In genomic region chr3:8113649-8114048, GRCh38 we compare ENCODE assay signal across 21 cellular contexts.
A peak's percentile ranks its signal among the peaks of the same experiment; 100 is the strongest.
DNase-seq lines count a peak whose midpoint lies in the region; ATAC-seq and TF ChIP-seq lines count a peak whose summit lies in the region.
"Had no signal": no experiment of that assay in that cellular context is flagged by ENCODE, and none has a peak within 500 bp of the region (broad histone marks: within the 10 kb centered on the region; RNA-seq: fewer than 3 reads in every experiment).

No MANE protein-coding gene starts in this region.

- peaks cover 13% of the 10 kb centered on the region; the same call in 1 of the 2 replicates for H3K4me1 ChIP-seq in H9 (ENCODE audit: insufficient read depth, low read length)
- peaks cover 14% of the 10 kb centered on the region for H3K4me1 ChIP-seq in mesendoderm (ENCODE audit: control insufficient read depth, low read depth, low read length)

- H3K14ac ChIP-seq in H9 (ENCODE audit: insufficient read depth, low read length): no peak overlapping the region

- WGBS in H9 (ENCODE audit: extremely low coverage, insufficient read length, low lambda C conversion rate): no CpG with 5 or more reads among the region's 5 CpGs
- no CpG with 5 or more reads among the region's 5 CpGs for WGBS in mesendoderm (ENCODE audit: extremely low coverage, insufficient coverage, low lambda C conversion rate)

- H3K9ac ChIP-seq in H9 (ENCODE audit: extremely low read depth, insufficient read length, low read length) (no peak overlapping the region), mesendoderm (ENCODE audit: low read length) (no peak overlapping the region)

- no peak overlapping the region for H3K23ac ChIP-seq in H9 (ENCODE audit: insufficient read length, low read depth, low read length)
- no peak overlapping the region for H3K23ac ChIP-seq in mesendoderm (ENCODE audit: low read length)

- H3K9me3 Mint-ChIP-seq in H9 (peaks cover 0 to 2% of the 10 kb centered on the region in 2 experiments; a peak in 1 of 5 replicates), WTC11 (peaks cover 14% of the 10 kb centered on the region)

- H3K27me3 ChIP-seq in H9 (ENCODE audit: insufficient read depth, low read length) (no peaks in the 10 kb centered on the region), mesendoderm (ENCODE audit: insufficient read depth, low read length, poor library complexity) (no peaks in the 10 kb centered on the region)

- H4K20me1 ChIP-seq in H9 (ENCODE audit: control insufficient read depth, insufficient read depth, insufficient read length): no peaks in the 10 kb centered on the region

- H3K23me2 ChIP-seq in H9 (ENCODE audit: insufficient read length, low read depth, low read length, poor library complexity, severe bottlenecking): no peaks in the 10 kb centered on the region

- H3K79me2 ChIP-seq in H9 (ENCODE audit: insufficient read depth, low read length): no peaks in the 10 kb centered on the region
- no peaks in the 10 kb centered on the region for H3K79me2 ChIP-seq in mesendoderm (ENCODE audit: control insufficient read depth, insufficient read depth, low read length)

- no peak overlapping the region for H3T11ph ChIP-seq in H9 (ENCODE audit: low read length)

- H4K5ac ChIP-seq in H9 (ENCODE audit: insufficient read length, low read depth, low read length) (no peak overlapping the region), mesendoderm (ENCODE audit: low read length) (no peak overlapping the region)

- no peak overlapping the region for H2AFZ ChIP-seq in H9 (ENCODE audit: low read length)

- peak; percentile 0 for DNase-seq in NCI-H748 (lab: John Stamatoyannopoulos, UW; ENCODE audit: unreplicated experiment)
- DNase-seq in NCI-H748 treated with DMSO at 0.1 percent for 48 hours (lab: John Stamatoyannopoulos, UW): no peak
- DNase-seq in H9: peak; percentile 47
- DNase-seq in WTC11 (ENCODE audit: low spot score): no peak
- DNase-seq in mesendoderm: peak; percentile 91
- no peak for DNase-seq in cerebellar cortex (ENCODE audit: low spot score)
- DNase-seq: Calu3, DMS153, GOT3, Kasumi-1, NCI-H1092 treated with DMSO at 0.1 percent for 48 hours, NCI-H1694, NCI-H2171 treated with DMSO at 0.1 percent for 48 hours, NCI-H345, NCI-H510A treated with DMSO at 0.1 percent for 48 hours, NCI-H82, SHP77 treated with DMSO at 0.1 percent for 48 hours had no signal

- CTCF ChIA-PET in WTC11 (lab: Charles Lee): interaction anchor here (0.6 to 4.1 kb wide), 6 partner anchors 18 to 307 kb away, joined by 3 to 35 read pairs (median 6); no protein-coding TSS in a partner anchor

- H4K8ac ChIP-seq in H9 (replicated peaks; ENCODE audit: insufficient read length, low read depth, low read length) (no peak overlapping the region), mesendoderm (ENCODE audit: low read depth, low read length) (no peak overlapping the region)

- H2AK5ac ChIP-seq in H9 (ENCODE audit: insufficient read length, low read length) (no peak overlapping the region), mesendoderm (ENCODE audit: low read length) (no peak overlapping the region)

- H3K27ac Mint-ChIP-seq in H9: peak overlapping the region; percentile 28 to 79 (median 50); a peak in 5 of 7 replicates
- H3K27ac Mint-ChIP-seq in WTC11: peak overlapping the region; percentile 88

- H3K9me3 ChIP-seq in H9 (ENCODE audit: control insufficient read depth, low read depth, low read length): no peaks in the 10 kb centered on the region

- H2BK20ac ChIP-seq in H9 (ENCODE audit: low read depth, low read length, poor library complexity, severe bottlenecking): no peak overlapping the region

- H3K4me1 Mint-ChIP-seq in H9 (peaks cover 36 to 37% of the 10 kb centered on the region in 2 experiments), WTC11 (peaks cover 36% of the 10 kb centered on the region)

- no peak overlapping the region for H3K18ac ChIP-seq in H9 (ENCODE audit: insufficient read length, low read depth, low read length)
- peak overlapping the region; percentile 71 for H3K18ac ChIP-seq in mesendoderm (ENCODE audit: low read length)

- H3K27me3 Mint-ChIP-seq in H9 (ENCODE audit: low read depth) (peaks cover 2% of the 10 kb centered on the region; the same call in 1 of the 2 replicates), WTC11 (ENCODE audit: low read depth) (no peaks in the 10 kb centered on the region)

- H2BK5ac ChIP-seq in H9 (ENCODE audit: insufficient read length, low read length) (no peak overlapping the region), mesendoderm (ENCODE audit: low read length) (peak overlapping the region; percentile 9)

- no peak overlapping the region for H3K56ac ChIP-seq in H9 (ENCODE audit: insufficient read length, low read depth, low read length)
- peak overlapping the region; percentile 59 for H3K56ac ChIP-seq in mesendoderm (ENCODE audit: low read length)

- H3K4me3 ChIP-seq in mesendoderm (ENCODE audit: low read length): no peak overlapping the region

- no peak overlapping the region for H2BK12ac ChIP-seq in H9 (ENCODE audit: insufficient read length, low read depth, low read length)

- no peak overlapping the region for H4K91ac ChIP-seq in H9 (ENCODE audit: insufficient read length, low read depth, low read length)

- POLR2A ChIA-PET in WTC11 (lab: Charles Lee): interaction anchor here (0.7 kb wide), 1 partner anchor 234 kb away, joined by 5 read pairs; no protein-coding TSS in a partner anchor

- ATAC-seq in WTC11 (no peak), SK-N-SH treated with all-trans-retinoic acid at 6 μM for 48 hours (no peak)
- ATAC-seq: HCT116, Panc1 had no signal

- H3K36me3 Mint-ChIP-seq in H9 (ENCODE audit: insufficient read depth in 1 of 3, low read depth in 3 of 3): peaks cover 0 to 9% (median 0%) of the 10 kb centered on the region in 3 experiments; a peak in 3 of 7 replicates
- H3K36me3 Mint-ChIP-seq in WTC11: peaks cover 8% of the 10 kb centered on the region

- H3K36me3 ChIP-seq in mesendoderm (ENCODE audit: control insufficient read depth, insufficient read depth, low read length): no peaks in the 10 kb centered on the region

- H2BK120ac ChIP-seq in H9 (ENCODE audit: low read depth, low read length, poor library complexity, severe bottlenecking) (no peak overlapping the region), mesendoderm (ENCODE audit: low read depth, low read length) (peak overlapping the region; percentile 62)

- no peak for TF ChIP-seq CTCF in H9 (conservative IDR thresholded peaks at IDR 0.05)
- no peak for TF ChIP-seq CTCF in WTC11 (IDR thresholded peaks at IDR 0.05)

- H3K27ac ChIP-seq in H9 (ENCODE audit: insufficient read length, low read depth, low read length) (no peak overlapping the region), mesendoderm (ENCODE audit: low read depth, low read length) (peak overlapping the region; percentile 6)
- H3K27ac ChIP-seq: RWPE1 had no signal

- H2BK15ac ChIP-seq in H9 (ENCODE audit: low read depth, low read length): no peak overlapping the region
- no peak overlapping the region for H2BK15ac ChIP-seq in mesendoderm (replicated peaks; ENCODE audit: low read depth)

- H3K79me1 ChIP-seq in H9 (ENCODE audit: insufficient read depth, low read depth, low read length, poor library complexity, severe bottlenecking): no peaks in the 10 kb centered on the region
- H3K79me1 ChIP-seq in mesendoderm (ENCODE audit: low read length): no peaks in the 10 kb centered on the region

- H3K4me2 ChIP-seq in H9 (ENCODE audit: insufficient read depth, insufficient read length, low read length) (no peak overlapping the region), mesendoderm (ENCODE audit: low read length) (no peak overlapping the region)

- H3K4ac ChIP-seq in H9 (ENCODE audit: low read depth, low read length): no peak overlapping the region
- H3K4ac ChIP-seq in mesendoderm (ENCODE audit: low read depth, low read length): peak overlapping the region; percentile 93

- H3K4me3 Mint-ChIP-seq in H9 (no peak overlapping the region; a peak in 1 of 5 replicates), WTC11 (no peak overlapping the region)

TF ChIP-seq in WTC11, 78 proteins besides CTCF, POLR2A, EP300 and RAD21 (continues in another document):
- TF ChIP-seq, protein P1, sequence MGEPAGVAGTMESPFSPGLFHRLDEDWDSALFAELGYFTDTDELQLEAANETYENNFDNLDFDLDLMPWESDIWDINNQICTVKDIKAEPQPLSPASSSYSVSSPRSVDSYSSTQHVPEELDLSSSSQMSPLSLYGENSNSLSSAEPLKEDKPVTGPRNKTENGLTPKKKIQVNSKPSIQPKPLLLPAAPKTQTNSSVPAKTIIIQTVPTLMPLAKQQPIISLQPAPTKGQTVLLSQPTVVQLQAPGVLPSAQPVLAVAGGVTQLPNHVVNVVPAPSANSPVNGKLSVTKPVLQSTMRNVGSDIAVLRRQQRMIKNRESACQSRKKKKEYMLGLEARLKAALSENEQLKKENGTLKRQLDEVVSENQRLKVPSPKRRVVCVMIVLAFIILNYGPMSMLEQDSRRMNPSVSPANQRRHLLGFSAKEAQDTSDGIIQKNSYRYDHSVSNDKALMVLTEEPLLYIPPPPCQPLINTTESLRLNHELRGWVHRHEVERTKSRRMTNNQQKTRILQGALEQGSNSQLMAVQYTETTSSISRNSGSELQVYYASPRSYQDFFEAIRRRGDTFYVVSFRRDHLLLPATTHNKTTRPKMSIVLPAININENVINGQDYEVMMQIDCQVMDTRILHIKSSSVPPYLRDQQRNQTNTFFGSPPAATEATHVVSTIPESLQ (CRISPR knock-in tag; IDR thresholded peaks at IDR 0.05): no peak
- no peak for TF ChIP-seq SOX15 (CRISPR knock-in tag; IDR thresholded peaks at IDR 0.05)
- no peak for TF ChIP-seq NFYB (CRISPR knock-in tag; conservative IDR thresholded peaks at IDR 0.05; ENCODE audit: low read depth)

TF ChIP-seq in SK-N-SH treated with all-trans-retinoic acid at 6 μM for 48 hours, 23 proteins besides CTCF, POLR2A, EP300 and RAD21:
- no peak for TF ChIP-seq CSRNP3 (CRISPR knock-in tag; IDR thresholded peaks at IDR 0.05)

Comparison
In these comparisons a context has a peak if more than half of its experiments do, and no peak if none do; other contexts are left out.
1. DNase-seq: peak in NCI-H748 (single experiment), H9 (single experiment) and mesendoderm (single experiment); none in NCI-H748 treated with DMSO at 0.1 percent for 48 hours (single experiment), WTC11 (single experiment) and cerebellar cortex (single experiment).